Comparison of ENCODE assay signal across 8 cellular contexts in genomic region chr1:109090415-109091195, GRCh38. TPM values are rescaled to one million over a fixed set of nuclear protein-coding genes. Genes with fewer than 3 reads are reported as not detected.
A peak's percentile ranks its signal among the peaks of the same experiment; 100 is the strongest.
DNase-seq lines count a peak whose midpoint lies in the region; ATAC-seq and TF ChIP-seq lines count a peak whose summit lies in the region.

TMEM167B (plus strand) TSS chr1:109090764; CDS start chr1:109090873, 109 bp downstream.

- CTCF ChIA-PET in PC-3 (lab: Charles Lee) = interaction anchor here (0.6 kb wide), 1 partner anchor 9 kb away, joined by 4 read pairs; no protein-coding TSS in a partner anchor

- H3K36me3 ChIP-seq in PC-3 (ENCODE audit: low read depth, low read length) = peaks cover 11% of the 10 kb centered on the region; the same call in 1 of the 2 replicates
- peaks cover 9 to 15% of the 10 kb centered on the region in 2 donors for H3K36me3 ChIP-seq in mucosa of rectum (ENCODE audit: control insufficient read depth in 2 of 2, insufficient read depth in 2 of 2, low read length in 2 of 2)

- BruUV-seq in PC-3 (replicated peaks; lab: Mats Ljungman, UMichigan) = TSS peak; percentile 91

- H3K9me2 ChIP-seq in PC-3 (replicated peaks; ENCODE audit: low read length) = no peaks in the 10 kb centered on the region

- DNase-seq in DMS153 (lab: John Stamatoyannopoulos, UW) = peak; percentile 82
- DNase-seq in Jurkat, Clone E6-1 (ENCODE audit: low read depth, low spot score) = peak; percentile 92
- peak; percentile 95 for DNase-seq in PC-3
- DNase-seq in activated T-cell treated with anti-CD3 and anti-CD28 coated beads for 48 hours (ENCODE audit: low read depth) = peak; percentile 81
- no peak for DNase-seq in epithelial cell of proximal tubule (ENCODE audit: low read depth)
- peak; percentile 88 for DNase-seq in stimulated activated CD8-positive, alpha-beta memory T cell treated with anti-CD3 and anti-CD28 coated beads, Interleukin-4, amount 100 ng/mL, for 48 hours

- peaks cover 44% of the 10 kb centered on the region for H3K79me2 ChIP-seq in PC-3 (ENCODE audit: low read length)

- no peaks in the 10 kb centered on the region for H3F3A ChIP-seq in PC-3 (ENCODE audit: low read length, unreplicated experiment)

- TF ChIP-seq CTCF in PC-3 (conservative IDR thresholded peaks at IDR 0.05; ENCODE audit: low read depth, low read length) (no peak), epithelial cell of proximal tubule (conservative IDR thresholded peaks at IDR 0.05; ENCODE audit: low read depth, low read length) (no peak)

- H3K4me2 ChIP-seq in PC-3 (ENCODE audit: low read length) = peak within 1 kb of the TSS; percentile 96

- H3K27ac ChIP-seq in PC-3 (ENCODE audit: low read length) (peak within 1 kb of the TSS; percentile 80), mucosa of rectum (ENCODE audit: low read depth in 2 of 2, low read length in 2 of 2) (peak within 1 kb of the TSS; percentile 96 to 97)

- POLR2A ChIA-PET in PC-3 (lab: Charles Lee; ENCODE audit: unreplicated experiment) = interaction anchor here (0.6 to 2.3 kb wide), 2 partner anchors 8 to 9 kb away, joined by 3 to 7 read pairs; no protein-coding TSS in a partner anchor

- H3K27me3 ChIP-seq in PC-3 (ENCODE audit: low read length) = no peaks in the 10 kb centered on the region
- H3K27me3 ChIP-seq in mucosa of rectum (ENCODE audit: control insufficient read depth in 2 of 2, insufficient read depth in 2 of 2, low read length in 2 of 2) = no peaks in the 10 kb centered on the region

- intact Hi-C loops in PC-3 (cut with micrococcal nuclease) = loop anchor here (1.0 kb wide), 2 partner anchors 9 to 22 kb away; a partner anchor contains a TSS

- H4K20me1 ChIP-seq in PC-3 (ENCODE audit: low read length) = no peaks in the 10 kb centered on the region

- peak within 1 kb of the TSS; percentile 75 for H3K4me3 ChIP-seq in Jurkat, Clone E6-1 (ENCODE audit: low read length)
- peak within 1 kb of the TSS; percentile 89 for H3K4me3 ChIP-seq in PC-3 (ENCODE audit: low read length)
- H3K4me3 ChIP-seq in epithelial cell of proximal tubule (ENCODE audit: low read depth, low read length) = peak within 1 kb of the TSS; percentile 80
- peak within 1 kb of the TSS; percentile 79 to 80 for H3K4me3 ChIP-seq in mucosa of rectum (ENCODE audit: low read length in 2 of 2)

- peak within 1 kb of the TSS; percentile 90 for H3K9ac ChIP-seq in PC-3 (ENCODE audit: low read length)
- H3K9ac ChIP-seq in mucosa of rectum (ENCODE audit: low read depth in 1 of 2, low read length in 2 of 2) = peak within 1 kb of the TSS; percentile 82 to 89

- H3K4me1 ChIP-seq in PC-3 (ENCODE audit: insufficient read depth, low read length) (peaks cover 18% of the 10 kb centered on the region), mucosa of rectum (ENCODE audit: control insufficient read depth in 2 of 2, insufficient read depth in 2 of 2, low read length in 2 of 2) (peaks cover 16 to 17% of the 10 kb centered on the region in 2 donors)

- ATAC-seq in GM21619 (IDR thresholded peaks at IDR 0.05; ENCODE audit: unreplicated experiment) (peak; percentile 91), PC-3 (peak; percentile 89)

- H2AFZ ChIP-seq in PC-3 (ENCODE audit: low read length) = peak within 1 kb of the TSS; percentile 99

- no peaks in the 10 kb centered on the region for H3K9me3 ChIP-seq in PC-3 (ENCODE audit: low read length)
- no peaks in the 10 kb centered on the region for H3K9me3 ChIP-seq in mucosa of rectum (ENCODE audit: control insufficient read depth in 2 of 2, low read length in 2 of 2)

RNA-seq across cellular contexts. Expression of gene TMEM167B, which starts in this region (rescaled TPM):
- 29.1 TPM for polyA plus RNA-seq in Jurkat, Clone E6-1 (2012; ENCODE audit: insufficient read depth, insufficient read length)
- total RNA-seq in PC-3 (2014; rRNA removed) = 21.0 and 27.7 TPM in 2 replicates
- total RNA-seq in epithelial cell of proximal tubule = 12.5 and 13.1 TPM in 2 replicates
